In the genomic region with DNA sequence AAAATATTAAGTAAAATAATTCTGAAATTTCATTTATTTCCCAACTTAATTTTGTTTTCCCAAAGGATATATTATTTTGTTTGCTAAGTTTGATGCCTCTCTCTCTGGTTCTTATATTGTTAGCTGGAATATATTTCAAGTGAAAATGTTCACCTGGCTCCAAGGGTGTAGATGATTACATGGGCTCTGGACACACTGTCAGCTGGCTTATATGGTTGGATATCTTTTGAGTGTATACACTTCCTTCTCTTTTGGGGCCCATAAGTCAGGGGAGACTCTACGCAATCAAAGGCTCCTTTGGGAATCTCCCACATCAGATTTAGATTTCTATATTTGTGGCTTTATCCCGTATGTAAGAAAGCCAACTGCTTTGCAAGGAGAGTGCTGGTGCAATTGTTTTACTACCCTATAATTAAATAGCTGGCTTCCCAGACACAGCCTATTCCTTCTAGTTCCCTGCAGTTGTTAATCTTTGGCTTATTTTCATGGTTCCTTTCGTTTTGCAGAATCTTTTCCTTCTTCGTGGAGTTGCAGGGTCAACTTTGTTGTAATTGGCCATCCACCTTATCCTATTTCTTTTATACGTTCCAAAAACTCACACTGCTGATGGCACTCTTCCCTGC, we compare ENCODE assay signal across 12 cellular contexts.
DNase-seq lines count a peak whose midpoint lies in the region; ATAC-seq and TF ChIP-seq lines count a peak whose summit lies in the region.
"Had no signal": no experiment of that assay in that cellular context is flagged by ENCODE, and none has a peak within 500 bp of the region (broad histone marks: within the 10 kb centered on the region; RNA-seq: fewer than 3 reads in every experiment).

No MANE protein-coding gene starts in this region.

- no peaks in the 10 kb centered on the region for H3K9me3 ChIP-seq in adipocyte (ENCODE audit: control insufficient read depth, low read length)
- H3K9me3 ChIP-seq in mucosa of descending colon, result no peaks in the 10 kb centered on the region

- intact Hi-C loops in mucosa of descending colon (cut with DNase I, micrococcal nuclease), result no loop called here

- peaks cover 10% of the 10 kb centered on the region for H3K4me1 ChIP-seq in adipocyte (ENCODE audit: control insufficient read depth, insufficient read depth, low read length)
- H3K4me1 ChIP-seq in mucosa of descending colon (ENCODE audit: low read depth), result no peaks in the 10 kb centered on the region
- H3K4me1 ChIP-seq: A549, Caco-2 had no signal

- no peaks in the 10 kb centered on the region for H3K27me3 ChIP-seq in adipocyte (replicated peaks; ENCODE audit: control insufficient read depth, insufficient read depth, low read length)

- H3K9ac ChIP-seq in adipocyte (ENCODE audit: low read length), result no peak overlapping the region
- H3K9ac ChIP-seq: GM23248 had no signal

- H3K36me3 ChIP-seq in adipocyte (ENCODE audit: control insufficient read depth, insufficient read depth, low read length, severe bottlenecking), result no peaks in the 10 kb centered on the region
- no peaks in the 10 kb centered on the region for H3K36me3 ChIP-seq in mucosa of descending colon (ENCODE audit: low read depth)

- DNase-seq in NCI-H2227 treated with DMSO at 0.1 percent for 48 hours (lab: John Stamatoyannopoulos, UW), result peak; percentile 50
- DNase-seq in adipocyte (ENCODE audit: low read depth), result no peak
- DNase-seq in mucosa of descending colon, result no peak
- no peak for DNase-seq in GM19238 (ENCODE audit: insufficient read length, low spot score)
- no peak for DNase-seq in DMS153 treated with DMSO at 0.1 percent for 48 hours (lab: John Stamatoyannopoulos, UW; ENCODE audit: unreplicated experiment)
- DNase-seq: Caco-2; CD8-positive, alpha-beta T cell; DMS53; GM23248 had no signal

- peak; percentile 70 for ATAC-seq in mucosa of descending colon
- no peak for ATAC-seq in HG03108 (IDR thresholded peaks at IDR 0.05; ENCODE audit: unreplicated experiment)
- ATAC-seq: A549; CD8-positive, alpha-beta T cell; HCT116 had no signal

- no peak for TF ChIP-seq CTCF in mucosa of descending colon (IDR thresholded peaks at IDR 0.05)

- H3K4me3 ChIP-seq in adipocyte (ENCODE audit: low read length) (peak overlapping the region; percentile 44), mucosa of descending colon (no peak overlapping the region)
- H3K4me3 ChIP-seq: A549, GM23248 had no signal
